ENCODE assay signal across 31 cellular contexts in the genomic region with DNA sequence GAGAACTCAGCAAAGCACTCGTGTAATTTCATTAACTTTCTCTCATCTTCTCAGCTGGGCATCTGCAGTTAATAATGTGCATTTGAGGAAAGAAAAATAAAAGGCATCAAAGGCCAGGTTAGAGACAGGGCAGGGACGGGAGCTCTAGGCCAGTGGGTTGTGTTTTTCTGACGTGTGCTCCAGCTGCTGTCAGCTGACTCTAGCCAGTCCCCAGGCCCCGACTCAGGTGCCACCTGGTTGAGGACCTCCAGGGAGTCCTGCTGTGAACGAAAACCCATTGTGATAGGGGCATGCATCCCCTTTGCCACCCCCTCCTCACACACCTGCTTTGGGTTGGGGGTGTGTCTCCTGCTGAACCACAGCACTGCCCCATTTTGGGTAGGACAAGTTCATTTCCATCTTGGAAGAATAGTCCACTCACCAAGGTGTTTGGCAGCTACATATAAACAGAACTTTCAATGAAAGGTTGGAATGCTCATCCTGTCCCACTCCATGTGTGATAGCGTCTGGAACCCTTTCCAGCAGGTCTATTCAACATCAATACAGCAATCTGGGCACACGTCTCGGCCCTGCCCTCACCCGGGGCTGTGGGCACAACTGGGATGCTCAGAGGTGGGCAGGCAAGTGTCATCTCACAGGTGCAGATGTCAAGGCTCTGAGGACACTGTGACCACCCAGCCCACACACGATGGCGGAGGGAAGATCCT.
DNase-seq lines count a peak whose midpoint lies in the region; ATAC-seq, FAIRE-seq and TF ChIP-seq lines count a peak whose summit lies in the region.
"Had no signal": no experiment of that assay in that cellular context is flagged by ENCODE, and none has a peak within 500 bp of the region (broad histone marks: within the 10 kb centered on the region; RNA-seq: fewer than 3 reads in every experiment).

No MANE protein-coding gene starts in this region.

- H3K4me1 Mint-ChIP-seq in activated T-helper 17 cell treated with anti-CD3 and anti-CD28 coated beads, Interleukin-2, amount 50 U/mL, for 72 hours, result no peaks in the 10 kb centered on the region
- H3K4me1 Mint-ChIP-seq: B cell had no signal

- no peak overlapping the region for H3K27ac ChIP-seq in left ventricle myocardium inferior (replicated peaks)
- no peak overlapping the region for H3K27ac ChIP-seq in kidney (ENCODE audit: low read depth in 2 of 2, low read length in 2 of 2)
- no peak overlapping the region for H3K27ac ChIP-seq in effector memory CD4-positive, alpha-beta T cell (ENCODE audit: insufficient read depth, low read length, poor library complexity, severe bottlenecking)
- H3K27ac ChIP-seq: epithelial cell of prostate, neutrophil, skin epidermis, vagina had no signal

- H3K27me3 ChIP-seq in left ventricle myocardium inferior (ENCODE audit: low read depth), result peaks cover 35% of the 10 kb centered on the region
- peaks cover 8% of the 10 kb centered on the region for H3K27me3 ChIP-seq in effector memory CD4-positive, alpha-beta T cell (replicated peaks; ENCODE audit: control insufficient read depth, insufficient read depth, low read length, poor library complexity, severe bottlenecking)
- H3K27me3 ChIP-seq: neutrophil, vagina had no signal

- H3K27ac Mint-ChIP-seq in activated T-helper 17 cell treated with anti-CD3 and anti-CD28 coated beads, Interleukin-2, amount 50 U/mL, for 72 hours, result no peak overlapping the region
- H3K27ac Mint-ChIP-seq: activated naive CD8-positive, alpha-beta T cell; B cell; CD8-positive, alpha-beta T cell had no signal

- no peak for TF ChIP-seq CTCF in left ventricle myocardium inferior (IDR thresholded peaks at IDR 0.05; ENCODE audit: borderline replicate concordance)
- TF ChIP-seq CTCF in kidney (IDR thresholded peaks at IDR 0.05; ENCODE audit: borderline replicate concordance, extremely low read depth, insufficient read depth), result no peak

- intact Hi-C loops in cardiac septum (cut with DNase I), result no loop called here
- intact Hi-C loops in left ventricle myocardium inferior (cut with micrococcal nuclease), result no loop called here
- intact Hi-C loops in kidney (cut with DNase I), result no loop called here
- intact Hi-C loops in sciatic nerve (cut with DNase I), result no loop called here

- H3K4me1 ChIP-seq in left ventricle myocardium inferior, result no peaks in the 10 kb centered on the region
- no peaks in the 10 kb centered on the region for H3K4me1 ChIP-seq in kidney (ENCODE audit: control insufficient read depth in 1 of 2, insufficient read depth in 1 of 2, low read depth in 1 of 2, low read length in 2 of 2)
- H3K4me1 ChIP-seq in effector memory CD4-positive, alpha-beta T cell (ENCODE audit: control insufficient read depth, insufficient read depth, low read length, poor library complexity, severe bottlenecking), result no peaks in the 10 kb centered on the region
- H3K4me1 ChIP-seq: vagina had no signal

- H3K9ac ChIP-seq in kidney (ENCODE audit: low read length in 2 of 2), result no peak overlapping the region

- H3K9me3 ChIP-seq in left ventricle myocardium inferior (replicated peaks) (no peaks in the 10 kb centered on the region), kidney (ENCODE audit: control insufficient read depth in 1 of 2, low read length in 2 of 2) (no peaks in the 10 kb centered on the region)
- no peaks in the 10 kb centered on the region for H3K9me3 ChIP-seq in effector memory CD4-positive, alpha-beta T cell (ENCODE audit: control insufficient read depth, low read length)
- H3K9me3 ChIP-seq: neutrophil, vagina had no signal

- no peak for ATAC-seq in sciatic nerve
- ATAC-seq in activated T-helper 17 cell treated with anti-CD3 and anti-CD28 coated beads, Interleukin-2, amount 50 U/mL, for 72 hours (replicated peaks), result no peak
- ATAC-seq: CD8-positive, alpha-beta T cell; K562; left colon had no signal

- H3K36me3 ChIP-seq in left ventricle myocardium inferior (no peaks in the 10 kb centered on the region), kidney (ENCODE audit: control insufficient read depth in 1 of 2, insufficient read depth in 2 of 2, low read length in 2 of 2) (no peaks in the 10 kb centered on the region)
- H3K36me3 ChIP-seq in effector memory CD4-positive, alpha-beta T cell (ENCODE audit: control insufficient read depth, insufficient read depth, low read length), result no peaks in the 10 kb centered on the region
- H3K36me3 ChIP-seq: neutrophil, vagina had no signal

- no peak overlapping the region for H3K4me3 ChIP-seq in left ventricle myocardium inferior
- H3K4me3 ChIP-seq in kidney (ENCODE audit: low read length in 2 of 2), result no peak overlapping the region
- no peak overlapping the region for H3K4me3 ChIP-seq in effector memory CD4-positive, alpha-beta T cell (ENCODE audit: insufficient read depth, low read depth, low read length, poor library complexity, severe bottlenecking)
- H3K4me3 ChIP-seq: K562, skin epidermis, vagina had no signal

- H3K9me3 Mint-ChIP-seq in activated T-helper 17 cell treated with anti-CD3 and anti-CD28 coated beads, Interleukin-2, amount 50 U/mL, for 72 hours, result no peaks in the 10 kb centered on the region
- H3K9me3 Mint-ChIP-seq: CD8-positive, alpha-beta T cell had no signal

- no peak overlapping the region for H3K4me3 Mint-ChIP-seq in activated T-helper 17 cell treated with anti-CD3 and anti-CD28 coated beads, Interleukin-2, amount 50 U/mL, for 72 hours
- H3K4me3 Mint-ChIP-seq: activated naive CD8-positive, alpha-beta T cell; B cell; CD8-positive, alpha-beta T cell had no signal

- no peak for FAIRE-seq in kidney (lab: Jason Lieb, UNC)
- FAIRE-seq: bronchial epithelial cell, colon, K562, TTC549 had no signal

- DNase-seq in cardiac septum (ENCODE audit: low spot score) (peak; percentile 33), left ventricle myocardium inferior (no peak), kidney (peak; percentile 44), sciatic nerve (ENCODE audit: low spot score) (peak; percentile 44), AG08396 (ENCODE audit: low spot score) (no peak), GOT3 (lab: John Stamatoyannopoulos, UW) (no peak)
- DNase-seq in effector memory CD4-positive, alpha-beta T cell, result no peak
- DNase-seq: activated CD4-positive, alpha-beta T cell treated with anti-CD3 and anti-CD28 coated beads, Interleukin-2, amount 50 U/mL, for 4 hours; activated CD4-positive, CD25-positive, alpha-beta regulatory T cell; activated effector memory CD4-positive, alpha-beta T cell treated with anti-CD3 and anti-CD28 coated beads, Interleukin-2, amount 50 U/mL, for 16 hours; effector CD4-positive, alpha-beta T cell; hypothalamus; left colon; NCI-H1092; NCI-H1694 treated with DMSO at 0.1 percent for 48 hours; NCI-H446 treated with DMSO at 0.1 percent for 48 hours; NCI-H82; stimulated activated naive CD4-positive, alpha-beta T cell treated with Interleukin-2 at 50 U/mL for 16 hours; T-helper 1 cell had no signal

- H3K36me3 Mint-ChIP-seq in activated T-helper 17 cell treated with anti-CD3 and anti-CD28 coated beads, Interleukin-2, amount 50 U/mL, for 72 hours (ENCODE audit: low read depth), result no peaks in the 10 kb centered on the region
- H3K36me3 Mint-ChIP-seq: activated naive CD8-positive, alpha-beta T cell; CD8-positive, alpha-beta T cell had no signal

- H3K27me3 Mint-ChIP-seq in activated T-helper 17 cell treated with anti-CD3 and anti-CD28 coated beads, Interleukin-2, amount 50 U/mL, for 72 hours, result peaks cover 24% of the 10 kb centered on the region

Comparison
In these comparisons a context has a peak if more than half of its experiments do, and no peak if none do; other contexts are left out.
1. DNase-seq: peak in cardiac septum (single experiment), kidney (single experiment) and sciatic nerve (single experiment); none in left ventricle myocardium inferior (single experiment), effector memory CD4-positive, alpha-beta T cell (0 of 3), AG08396 (single experiment) and GOT3 (single experiment).